In genomic region chr19:55638864-55639359, GRCh38 we compare ENCODE assay signal across 7 cellular contexts.
DNase-seq lines count a peak whose midpoint lies in the region; ATAC-seq and TF ChIP-seq lines count a peak whose summit lies in the region.

No MANE protein-coding gene starts in this region.

- no peak for ATAC-seq in HG03045 (IDR thresholded peaks at IDR 0.05; ENCODE audit: unreplicated experiment)

- H3K79me2 ChIP-seq in KMS-11 (ENCODE audit: insufficient read depth, low read depth) = peaks cover 39% of the 10 kb centered on the region

- no peaks in the 10 kb centered on the region for H4K20me1 ChIP-seq in KMS-11 (ENCODE audit: insufficient read depth)

- H3K36me3 ChIP-seq in KMS-11 (ENCODE audit: insufficient read depth) = no peaks in the 10 kb centered on the region

- TF ChIP-seq CTCF in KMS-11 (conservative IDR thresholded peaks at IDR 0.05; ENCODE audit: low read depth, low read length) (peak; percentile 56; the same call in 1 of the 2 replicates), fibroblast of pulmonary artery (IDR thresholded peaks at IDR 0.05; ENCODE audit: low read length, missing control alignments) (peak; percentile 43)

- H3K4me2 ChIP-seq in KMS-11 = no peak overlapping the region

- peak; percentile 29 for DNase-seq in GF-D8 (lab: John Stamatoyannopoulos, UW)
- peak; percentile 81 for DNase-seq in activated CD4-positive, alpha-beta T cell treated with anti-CD3 and anti-CD28 coated beads for 48 hours
- DNase-seq in fibroblast of pulmonary artery (ENCODE audit: low read depth) = peak; percentile 49
- peak; percentile 40 for DNase-seq in stimulated activated CD8-positive, alpha-beta memory T cell treated with anti-CD3 and anti-CD28 coated beads, Interleukin-4, amount 100 ng/mL, for 24 hours (ENCODE audit: low read depth)
- no peak for DNase-seq in AG08396 (ENCODE audit: low spot score)

- no peak overlapping the region for H2AFZ ChIP-seq in KMS-11 (ENCODE audit: low read depth)

- H3K4me3 ChIP-seq in KMS-11 (IDR thresholded peaks at IDR 0.05; ENCODE audit: insufficient read depth, low read depth, low read length) (no peak overlapping the region), fibroblast of pulmonary artery (replicated peaks; ENCODE audit: low read depth, low read length) (no peak overlapping the region)

- H3K4me1 ChIP-seq in KMS-11 (ENCODE audit: low read depth, poor library complexity, severe bottlenecking) = peaks cover 23% of the 10 kb centered on the region

- no peak overlapping the region for H3K9ac ChIP-seq in KMS-11

- no peak overlapping the region for H3K27ac ChIP-seq in KMS-11

- no peaks in the 10 kb centered on the region for H3K27me3 ChIP-seq in KMS-11 (ENCODE audit: insufficient read depth, low read depth)
